Comparison of ENCODE assay signal across 8 cellular contexts in genomic region chr17:46186827-46187235, GRCh38. TPM values are rescaled to one million over a fixed set of nuclear protein-coding genes. Genes with fewer than 3 reads are reported as not detected.
DNase-seq lines count a peak whose midpoint lies in the region; ATAC-seq and TF ChIP-seq lines count a peak whose summit lies in the region.
"Not testable (repeated sequence)": the region's sequence is repeated elsewhere in the genome, so short reads cannot be mapped to it uniquely, and the experiment has no call there.

No MANE protein-coding gene starts in this region.

- H3K36me3 Mint-ChIP-seq in WTC11, result not testable (repeated sequence)
- peaks cover 26% of the 10 kb centered on the region for H3K36me3 Mint-ChIP-seq in stimulated activated naive CD8-positive, alpha-beta T cell treated with anti-CD3 and anti-CD28 coated beads, Interleukin-15, Interleukin-2, amounts not matched to agents 100 ng/mL and 50 ng/mL, for 24 hours (ENCODE audit: low read depth)

- peak; percentile 3 for TF ChIP-seq CTCF in HFF-Myc (IDR thresholded peaks at IDR 0.05; ENCODE audit: low read depth, low read length, missing control alignments)
- not testable (repeated sequence) for TF ChIP-seq CTCF in WTC11 (IDR thresholded peaks at IDR 0.05)
- peak; percentile 81 for TF ChIP-seq CTCF in foreskin keratinocyte (conservative IDR thresholded peaks at IDR 0.05)

- CTCF ChIA-PET in WTC11 (lab: Charles Lee), result interaction anchor here (0.7 to 2.6 kb wide), 8 partner anchors 24 to 215 kb away, joined by 3 to 16 read pairs (median 3); no protein-coding TSS in a partner anchor

- not testable (repeated sequence) for H3K27me3 ChIP-seq in foreskin keratinocyte

- peak overlapping the region; percentile 61 for H3K27ac Mint-ChIP-seq in WTC11
- peak overlapping the region; percentile 41 for H3K27ac Mint-ChIP-seq in stimulated activated naive CD8-positive, alpha-beta T cell treated with anti-CD3 and anti-CD28 coated beads, Interleukin-15, Interleukin-2, amounts not matched to agents 100 ng/mL and 50 ng/mL, for 24 hours

- POLR2A ChIA-PET in WTC11 (lab: Charles Lee), result interaction anchor here (0.8 kb wide), 1 partner anchor 168 kb away, joined by 3 read pairs; no protein-coding TSS in a partner anchor

- H3K9me3 Mint-ChIP-seq in WTC11; stimulated activated naive CD8-positive, alpha-beta T cell treated with anti-CD3 and anti-CD28 coated beads, Interleukin-15, Interleukin-2, amounts not matched to agents 100 ng/mL and 50 ng/mL, for 24 hours: not testable (repeated sequence)

- peak; percentile 64 for ATAC-seq in WTC11
- ATAC-seq in foreskin keratinocyte, result peak; percentile 65

- not testable (repeated sequence) for H3K27me3 Mint-ChIP-seq in WTC11 (ENCODE audit: low read depth); stimulated activated naive CD8-positive, alpha-beta T cell treated with anti-CD3 and anti-CD28 coated beads, Interleukin-15, Interleukin-2, amounts not matched to agents 100 ng/mL and 50 ng/mL, for 24 hours

- not testable (repeated sequence) for H3K4me3 ChIP-seq in HFF-Myc (replicated peaks; ENCODE audit: low read depth, low read length)

- peaks cover 86% of the 10 kb centered on the region for H3K4me1 Mint-ChIP-seq in WTC11
- H3K4me1 Mint-ChIP-seq in stimulated activated naive CD8-positive, alpha-beta T cell treated with anti-CD3 and anti-CD28 coated beads, Interleukin-15, Interleukin-2, amounts not matched to agents 100 ng/mL and 50 ng/mL, for 24 hours (ENCODE audit: low read depth), result peaks cover 97% of the 10 kb centered on the region

- peaks cover 37% of the 10 kb centered on the region for H3K4me1 ChIP-seq in foreskin keratinocyte

- DNase-seq in DMS 273 (lab: John Stamatoyannopoulos, UW; ENCODE audit: unreplicated experiment) (peak; percentile 55), NCI-H69 (lab: John Stamatoyannopoulos, UW) (peak; percentile 51), WTC11 (ENCODE audit: low spot score) (peak; percentile 23), astrocyte of the hippocampus (ENCODE audit: low read depth, low spot score) (peak; percentile 60), foreskin keratinocyte (peak in 1 of 2 donors; percentile 48), mesenteric fat pad (ENCODE audit: low spot score) (peak; percentile 86)
- DNase-seq in HFF-Myc (ENCODE audit: extremely low read depth, low read depth), result not testable (repeated sequence)

- H3K27ac ChIP-seq in foreskin keratinocyte, result not testable (repeated sequence)

- H3K4me3 Mint-ChIP-seq in WTC11, result peak overlapping the region; percentile 3; the same call in 1 of the 2 replicates
- not testable (repeated sequence) for H3K4me3 Mint-ChIP-seq in stimulated activated naive CD8-positive, alpha-beta T cell treated with anti-CD3 and anti-CD28 coated beads, Interleukin-15, Interleukin-2, amounts not matched to agents 100 ng/mL and 50 ng/mL, for 24 hours

RNA-seq across cellular contexts. Expression of gene KANSL1, which starts 6.4 kb away (rescaled TPM):
- 66.4 to 72.7 TPM (median 68.5 TPM) in 3 replicates for total RNA-seq in WTC11 (2021)
- total RNA-seq in foreskin keratinocyte, result 33.9 and 35.8 TPM in 2 replicates
- 6.8 and 7.6 TPM in 2 replicates for polyA plus RNA-seq in foreskin keratinocyte
- 67.8 TPM for total RNA-seq in mesenteric fat pad
